ENCODE assay signal across 8 cellular contexts in genomic region chr4:61200991-61201526, GRCh38. TPM values are rescaled to one million over a fixed set of nuclear protein-coding genes. Genes with fewer than 3 reads are reported as not detected.
DNase-seq lines count a peak whose midpoint lies in the region; ATAC-seq and TF ChIP-seq lines count a peak whose summit lies in the region.

No MANE protein-coding gene starts in this region.

- H3K9me3 ChIP-seq in HUES64 (ENCODE audit: insufficient read depth, low read depth, low read length) (no peaks in the 10 kb centered on the region), gastrocnemius medialis (no peaks in the 10 kb centered on the region)

- WGBS in HUES64, result under 1% methylated on average over 18 of the region's 31 CpGs

- ATAC-seq in gastrocnemius medialis, result no peak
- ATAC-seq in naive thymus-derived CD8-positive, alpha-beta T cell, result no peak
- ATAC-seq in GM19328 (IDR thresholded peaks at IDR 0.05; ENCODE audit: unreplicated experiment), result no peak
- no peak for ATAC-seq in GM18858 (IDR thresholded peaks at IDR 0.05; ENCODE audit: unreplicated experiment)

- no peak overlapping the region for H3K4me3 Mint-ChIP-seq in naive thymus-derived CD8-positive, alpha-beta T cell

- no peak for TF ChIP-seq POLR2A in gastrocnemius medialis (IDR thresholded peaks at IDR 0.05)

- TF ChIP-seq CTCF in gastrocnemius medialis (IDR thresholded peaks at IDR 0.05 in 4 of 5, conservative IDR thresholded peaks at IDR 0.05 in 1 of 5) (no peak), GM10266 (IDR thresholded peaks at IDR 0.05; ENCODE audit: control insufficient read depth, insufficient read depth, low read depth, missing control alignments) (no peak)

- in situ Hi-C loops in gastrocnemius medialis (cut with MboI; ENCODE audit: low sequenced_read_pairs in 4 of 4), result no loop called here

- no peak overlapping the region for H3K27ac Mint-ChIP-seq in naive thymus-derived CD8-positive, alpha-beta T cell

- H3K36me3 Mint-ChIP-seq in naive thymus-derived CD8-positive, alpha-beta T cell, result peaks cover 2 to 7% (median 6%) of the 10 kb centered on the region in 3 donors

- peaks cover 0 to 22% (median 11%) of the 10 kb centered on the region in 9 donors for H3K9me3 Mint-ChIP-seq in naive thymus-derived CD8-positive, alpha-beta T cell

- intact Hi-C loops in gastrocnemius medialis (cut with DNase I; ENCODE audit: low total_unique reads), result no loop called here

- H3K9ac ChIP-seq in HUES64 (ENCODE audit: low read depth, low read length), result peak overlapping the region; percentile 41

- POLR2A ChIA-PET in naive thymus-derived CD8-positive, alpha-beta T cell (lab: Charles Lee), result no interaction called here

- H3K27me3 Mint-ChIP-seq in naive thymus-derived CD8-positive, alpha-beta T cell, result peaks cover 25 to 71% (median 45%) of the 10 kb centered on the region in 5 donors

- H3K27me3 ChIP-seq in HUES64 (ENCODE audit: insufficient read depth, low read length) (peaks cover 62% of the 10 kb centered on the region), gastrocnemius medialis (peaks cover 27 to 40% (median 36%) of the 10 kb centered on the region in 3 donors)

- H3K4me1 Mint-ChIP-seq in naive thymus-derived CD8-positive, alpha-beta T cell, result peaks cover 0 to 9% (median 0%) of the 10 kb centered on the region in 4 donors

- no peaks in the 10 kb centered on the region for H3K36me3 ChIP-seq in HUES64 (ENCODE audit: insufficient read depth, low read length)
- H3K36me3 ChIP-seq in gastrocnemius medialis, result no peaks in the 10 kb centered on the region

- H3K4me3 ChIP-seq in HUES64 (ENCODE audit: low read length) (peak overlapping the region; percentile 85), gastrocnemius medialis (peak overlapping the region; percentile 45 to 49 (median 47))

- H3K27ac ChIP-seq in HUES64 (ENCODE audit: low read depth, low read length), result no peak overlapping the region
- H3K27ac ChIP-seq in gastrocnemius medialis, result no peak overlapping the region

- peaks cover 36% of the 10 kb centered on the region for H3K4me1 ChIP-seq in HUES64 (ENCODE audit: insufficient read depth, low read length)
- no peaks in the 10 kb centered on the region for H3K4me1 ChIP-seq in gastrocnemius medialis

- DNase-seq in amniotic epithelial cell (ENCODE audit: low read depth), result peak; percentile 21
- DNase-seq in hypothalamus (lab: John Stamatoyannopoulos, UW), result peak in 42 of 51 donors; percentile 1 to 83 (median 48)
- DNase-seq in gastrocnemius medialis, result no peak
- DNase-seq in GM10266 (ENCODE audit: extremely low spot score), result no peak
- DNase-seq in naive thymus-derived CD8-positive, alpha-beta T cell, result no peak

RNA-seq across cellular contexts. Expression of gene ADGRL3, which starts 0.9 kb away (rescaled TPM):
- polyA plus RNA-seq in HUES64 (2013, experiment 1 of 2), result 9.1 TPM
- 12.4 TPM for polyA plus RNA-seq in HUES64 (2013, experiment 2 of 2)
- total RNA-seq in gastrocnemius medialis, result 1 to 10 TPM in 2 of 4 donors, under 1 TPM in 2; 0.69 to 2.2 (median 1.1) TPM
- not detected for total RNA-seq in naive thymus-derived CD8-positive, alpha-beta T cell
- not detected for polyA plus RNA-seq in naive thymus-derived CD8-positive, alpha-beta T cell

Comparison
In these comparisons a context has a peak if more than half of its experiments do, and no peak if none do; other contexts are left out.
1. DNase-seq: peak in amniotic epithelial cell (single experiment) and hypothalamus (42 of 51); none in gastrocnemius medialis (0 of 2), GM10266 (single experiment) and naive thymus-derived CD8-positive, alpha-beta T cell (0 of 10).